Comparison of ENCODE assay signal across 19 cellular contexts in the genomic region with DNA sequence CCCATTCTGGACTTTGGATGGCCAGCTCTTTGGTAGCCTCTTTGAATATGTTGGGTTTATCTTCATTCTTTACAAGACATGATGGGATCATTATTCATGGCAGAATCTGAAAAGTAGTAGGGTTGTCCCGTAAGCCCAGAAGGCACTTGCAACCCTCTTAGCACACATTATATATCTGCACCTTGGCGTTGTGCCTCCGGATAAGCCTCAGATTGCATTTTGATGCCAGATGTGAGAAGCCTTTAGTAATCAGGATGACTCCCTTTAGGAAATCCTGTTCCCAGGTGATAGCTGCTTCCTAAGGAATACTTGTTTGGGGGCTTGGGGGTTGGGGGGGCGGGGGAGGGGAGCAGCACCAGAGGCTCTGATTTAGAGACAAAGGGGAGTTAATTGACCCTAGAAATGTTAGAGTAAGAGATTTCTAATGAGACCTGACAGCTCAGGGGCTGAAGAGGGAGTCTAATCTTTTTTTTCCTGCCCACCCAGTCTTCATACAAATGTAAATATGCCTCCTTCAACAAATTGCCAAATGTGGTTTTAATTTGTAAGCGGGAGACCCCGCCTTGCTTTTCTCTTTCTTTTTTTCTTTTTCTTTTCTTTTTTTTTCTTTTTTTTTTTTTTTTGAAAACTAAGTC. TPM values are rescaled to one million over a fixed set of nuclear protein-coding genes. Genes with fewer than 3 reads are reported as not detected.
DNase-seq lines count a peak whose midpoint lies in the region; ATAC-seq, FAIRE-seq and TF ChIP-seq lines count a peak whose summit lies in the region.
"Had no signal": no experiment of that assay in that cellular context is flagged by ENCODE, and none has a peak within 500 bp of the region (broad histone marks: within the 10 kb centered on the region; RNA-seq: fewer than 3 reads in every experiment).

No MANE protein-coding gene starts in this region.

- H3K4me3 ChIP-seq in SK-N-SH (ENCODE audit: low read depth in 2 of 2, low read length in 1 of 2) = no peak overlapping the region
- no peak overlapping the region for H3K4me3 ChIP-seq in bronchial epithelial cell (ENCODE audit: low read depth, low read length)
- peak overlapping the region; percentile 49 for H3K4me3 ChIP-seq in iPS-20b (ENCODE audit: low read length)
- H3K4me3 ChIP-seq in smooth muscle cell = no peak overlapping the region
- H3K4me3 ChIP-seq: lung had no signal

- no peak overlapping the region for H3K4me2 ChIP-seq in SK-N-SH
- peak overlapping the region; percentile 67 for H3K4me2 ChIP-seq in smooth muscle cell

- no peak for TF ChIP-seq RAD21 in SK-N-SH (IDR thresholded peaks at IDR 0.05; ENCODE audit: low read length)

- H3F3A ChIP-seq in SK-N-SH (replicated peaks; ENCODE audit: insufficient read depth) (peaks cover 23% of the 10 kb centered on the region), smooth muscle cell (ENCODE audit: low read depth) (peaks cover 19% of the 10 kb centered on the region)

- H3K27me3 ChIP-seq in SK-N-SH (ENCODE audit: insufficient read depth) = no peaks in the 10 kb centered on the region
- no peaks in the 10 kb centered on the region for H3K27me3 ChIP-seq in bronchial epithelial cell (ENCODE audit: control insufficient read depth, insufficient read depth, low read length)
- H3K27me3 ChIP-seq in iPS-20b (ENCODE audit: insufficient read depth, low read length) = no peaks in the 10 kb centered on the region
- no peaks in the 10 kb centered on the region for H3K27me3 ChIP-seq in smooth muscle cell (ENCODE audit: low read depth)

- H3K9me3 ChIP-seq in SK-N-SH = no peaks in the 10 kb centered on the region
- H3K9me3 ChIP-seq in iPS-20b (ENCODE audit: insufficient read depth, low read depth, low read length) = no peaks in the 10 kb centered on the region; the same call in 1 of the 2 replicates
- no peaks in the 10 kb centered on the region for H3K9me3 ChIP-seq in smooth muscle cell (replicated peaks; ENCODE audit: low read depth)

- FAIRE-seq in bronchial epithelial cell (lab: Jason Lieb, UNC) = no peak
- FAIRE-seq: H54 had no signal

- H3K36me3 ChIP-seq in SK-N-SH (replicated peaks in 1 of 2; ENCODE audit: control insufficient read depth in 1 of 2, insufficient read depth in 2 of 2, low read length in 1 of 2) = no peaks in the 10 kb centered on the region
- H3K36me3 ChIP-seq in bronchial epithelial cell (ENCODE audit: control insufficient read depth, insufficient read depth, low read length) = no peaks in the 10 kb centered on the region
- H3K36me3 ChIP-seq in iPS-20b (ENCODE audit: insufficient read depth, low read depth, low read length) = no peaks in the 10 kb centered on the region
- no peaks in the 10 kb centered on the region for H3K36me3 ChIP-seq in smooth muscle cell (ENCODE audit: low read depth)

- no peak for ATAC-seq in SK-N-SH treated with all-trans-retinoic acid at 6 μM for 48 hours
- ATAC-seq in HG03139 (IDR thresholded peaks at IDR 0.05; ENCODE audit: unreplicated experiment) = no peak
- ATAC-seq: natural killer cell had no signal

- no peak overlapping the region for H2AFZ ChIP-seq in SK-N-SH (ENCODE audit: low read depth)
- no peak overlapping the region for H2AFZ ChIP-seq in smooth muscle cell (ENCODE audit: low read depth)

- DNase-seq in SK-N-SH = no peak
- peak; percentile 52 for DNase-seq in bronchial epithelial cell (ENCODE audit: low read depth)
- DNase-seq in smooth muscle cell (lab: John Stamatoyannopoulos, UW; ENCODE audit: unreplicated experiment) = no peak
- no peak for DNase-seq in GM03348 (ENCODE audit: low spot score)
- no peak for DNase-seq in DMS153 (lab: John Stamatoyannopoulos, UW)
- DNase-seq: ACHN; activated CD4-positive, CD25-positive, alpha-beta regulatory T cell treated with anti-CD3 and anti-CD28 coated beads, Interleukin-2, amount 50 U/mL, for 72 hours; activated effector memory CD4-positive, alpha-beta T cell treated with Interleukin-2 at 50 U/mL for 16 hours; CD4-positive, alpha-beta T cell; cerebellar nuclear complex; immature natural killer cell; natural killer cell; NCI-H1694; T1000 had no signal

- 87% methylated on average over 6 of the region's 6 CpGs for WGBS in SK-N-SH (ENCODE audit: low lambda C conversion rate)
- 52% methylated on average over 6 of the region's 6 CpGs for WGBS in smooth muscle cell (ENCODE audit: low lambda C conversion rate)

- POLR2A ChIA-PET in SK-N-SH (lab: Yijun Ruan, JAX) = interaction anchor here (0.5 kb wide), 1 partner anchor 27 kb away, joined by 3 read pairs; no protein-coding TSS in a partner anchor

- H3K4me1 ChIP-seq in SK-N-SH (ENCODE audit: control insufficient read depth in 1 of 2, insufficient read depth in 2 of 2, low read depth in 1 of 2, low read length in 1 of 2) (peaks cover 9 to 18% of the 10 kb centered on the region in 2 experiments), iPS-20b (ENCODE audit: insufficient read depth, low read length) (peaks cover 24% of the 10 kb centered on the region), smooth muscle cell (ENCODE audit: low read depth) (peaks cover 40% of the 10 kb centered on the region)

- TF ChIP-seq CTCF in SK-N-SH (IDR thresholded peaks at IDR 0.05) (no peak), bronchial epithelial cell (IDR thresholded peaks at IDR 0.05; ENCODE audit: insufficient read depth, low read length, severe bottlenecking) (no peak), smooth muscle cell (IDR thresholded peaks at IDR 0.05; ENCODE audit: borderline replicate concordance, insufficient read depth, poor library complexity, severe bottlenecking) (no peak)

- H3K27ac ChIP-seq in SK-N-SH (ENCODE audit: low read depth in 2 of 2, low read length in 1 of 2) (peak overlapping the region in 1 of 2 experiments; percentile 95; a peak in 2 of 4 replicates), iPS-20b (ENCODE audit: low read length) (no peak overlapping the region), smooth muscle cell (ENCODE audit: low read depth) (peak overlapping the region; percentile 80)

- H3K79me2 ChIP-seq in SK-N-SH (ENCODE audit: insufficient read depth) (no peaks in the 10 kb centered on the region), smooth muscle cell (ENCODE audit: low read depth) (no peaks in the 10 kb centered on the region)

- TF ChIP-seq EP300 in SK-N-SH (IDR thresholded peaks at IDR 0.05; ENCODE audit: borderline replicate concordance in 1 of 2, low read depth in 1 of 2, low read length in 1 of 2) = no peak

- H3K9ac ChIP-seq in SK-N-SH (peak overlapping the region; percentile 29; the same call in 1 of the 2 replicates), iPS-20b (ENCODE audit: low read depth, low read length) (no peak overlapping the region), smooth muscle cell (ENCODE audit: low read depth) (no peak overlapping the region)

- CTCF ChIA-PET in SK-N-SH (lab: Yijun Ruan, JAX) = no interaction called here

- H3K9me2 ChIP-seq in SK-N-SH = no peaks in the 10 kb centered on the region

- H4K20me1 ChIP-seq in SK-N-SH (ENCODE audit: insufficient read depth) (no peaks in the 10 kb centered on the region), smooth muscle cell (ENCODE audit: low read depth) (no peaks in the 10 kb centered on the region)

TF ChIP-seq in SK-N-SH, 30 proteins besides CTCF, POLR2A, EP300 and RAD21 (continues in another document):
- TF ChIP-seq TCF12 (IDR thresholded peaks at IDR 0.05) (no peak), ELF1 (IDR thresholded peaks at IDR 0.05) (no peak), POLR2AphosphoS5 (IDR thresholded peaks at IDR 0.05; ENCODE audit: low read depth, low read length) (no peak), RFX5 (IDR thresholded peaks at IDR 0.05; ENCODE audit: low read length) (no peak), EZH2phosphoT487 (IDR thresholded peaks at IDR 0.05; ENCODE audit: borderline replicate concordance, low read depth) (no peak), FOXJ3 (CRISPR knock-in tag; IDR thresholded peaks at IDR 0.05) (no peak), SIN3A (IDR thresholded peaks at IDR 0.05; ENCODE audit: borderline replicate concordance, low read depth, low read length) (no peak), GABPA (IDR thresholded peaks at IDR 0.05; ENCODE audit: low read depth) (no peak)

TF ChIP-seq in SK-N-SH treated with all-trans-retinoic acid at 6 μM for 48 hours, 23 proteins besides CTCF, POLR2A, EP300 and RAD21:
- TF ChIP-seq CSDC2 (CRISPR knock-in tag; IDR thresholded peaks at IDR 0.05) (no peak), ZNF70 (CRISPR knock-in tag; IDR thresholded peaks at IDR 0.05) (no peak), ZFP3 (CRISPR knock-in tag; IDR thresholded peaks at IDR 0.05) (no peak), ZFP30 (CRISPR knock-in tag; IDR thresholded peaks at IDR 0.05) (no peak), SNAI2 (CRISPR knock-in tag; IDR thresholded peaks at IDR 0.05) (no peak), ESRRG (CRISPR knock-in tag; IDR thresholded peaks at IDR 0.05) (no peak), PPARA (CRISPR knock-in tag; IDR thresholded peaks at IDR 0.05; ENCODE audit: borderline replicate concordance) (no peak)
- TF ChIP-seq, protein P1, sequence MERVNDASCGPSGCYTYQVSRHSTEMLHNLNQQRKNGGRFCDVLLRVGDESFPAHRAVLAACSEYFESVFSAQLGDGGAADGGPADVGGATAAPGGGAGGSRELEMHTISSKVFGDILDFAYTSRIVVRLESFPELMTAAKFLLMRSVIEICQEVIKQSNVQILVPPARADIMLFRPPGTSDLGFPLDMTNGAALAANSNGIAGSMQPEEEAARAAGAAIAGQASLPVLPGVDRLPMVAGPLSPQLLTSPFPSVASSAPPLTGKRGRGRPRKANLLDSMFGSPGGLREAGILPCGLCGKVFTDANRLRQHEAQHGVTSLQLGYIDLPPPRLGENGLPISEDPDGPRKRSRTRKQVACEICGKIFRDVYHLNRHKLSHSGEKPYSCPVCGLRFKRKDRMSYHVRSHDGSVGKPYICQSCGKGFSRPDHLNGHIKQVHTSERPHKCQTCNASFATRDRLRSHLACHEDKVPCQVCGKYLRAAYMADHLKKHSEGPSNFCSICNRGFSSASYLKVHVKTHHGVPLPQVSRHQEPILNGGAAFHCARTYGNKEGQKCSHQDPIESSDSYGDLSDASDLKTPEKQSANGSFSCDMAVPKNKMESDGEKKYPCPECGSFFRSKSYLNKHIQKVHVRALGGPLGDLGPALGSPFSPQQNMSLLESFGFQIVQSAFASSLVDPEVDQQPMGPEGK (CRISPR knock-in tag; IDR thresholded peaks at IDR 0.05; ENCODE audit: borderline replicate concordance) = no peak

RNA-seq across cellular contexts. Expression of a gene that starts 55.1 kb away (rescaled TPM):
- polyA plus RNA-seq in SK-N-SH (2012; rRNA removed) (6.0 and 7.7 TPM in 2 replicates), smooth muscle cell (45.0 and 73.6 TPM in 2 replicates)
- 3.7 TPM in 2 replicates for polyA plus RNA-seq in SK-N-SH (2012; cell fraction: cytosol; rRNA removed)
- 27.9 and 48.5 TPM in 2 replicates for polyA plus RNA-seq in SK-N-SH (2012; cell fraction: nucleus; rRNA removed)
- total RNA-seq in bronchial epithelial cell (225 and 310 TPM in 2 replicates), smooth muscle cell (126 and 135 TPM in 2 replicates)
